Comparison of ENCODE assay signal across 20 cellular contexts in genomic region chr3:175381685-175382084, GRCh38.
"Had no signal": no experiment of that assay in that cellular context is flagged by ENCODE, and none has a peak within 500 bp of the region (broad histone marks: within the 10 kb centered on the region; RNA-seq: fewer than 3 reads in every experiment).

No MANE protein-coding gene starts in this region.

- H3K4me3 ChIP-seq: coronary artery, esophagus squamous epithelium, lung, ovary, right lobe of liver, thoracic aorta, tibial nerve, upper lobe of right lung, uterus had no signal

- H3K36me3 ChIP-seq: esophagus squamous epithelium, ovary, right lobe of liver, thoracic aorta, upper lobe of right lung, uterus had no signal

- H3K27me3 ChIP-seq: esophagus squamous epithelium, ovary, right lobe of liver, tibial nerve, upper lobe of right lung, uterus had no signal

- H3K27ac ChIP-seq: coronary artery, esophagus squamous epithelium, ovary, right lobe of liver, thoracic aorta, tibial nerve, upper lobe of right lung, uterus had no signal

- DNase-seq: dermis blood vessel endothelial cell; effector memory CD8-positive, alpha-beta T cell; erythroblast; esophagus squamous epithelium; foreskin melanocyte; ovary; posterior cingulate gyrus; right lobe of liver; small intestine; stimulated activated CD4-positive, alpha-beta T cell treated with anti-CD3 and anti-CD28 coated beads, Interleukin-15, amount 100 ng/mL, for 24 hours; stimulated activated CD4-positive, alpha-beta T cell treated with anti-CD3 and anti-CD28 coated beads, Interleukin-2, amount 100 ng/mL, for 48 hours; stimulated activated naive B cell treated with anti-CD40 and anti-IgM and Interleukin-4, amounts not matched to agents 10 μg/mL and 1 μg/mL and 100 μg/mL, for 72 hours; upper lobe of right lung; uterus had no signal

- ATAC-seq: effector memory CD8-positive, alpha-beta T cell; left lobe of liver; natural killer cell treated with Interleukin-12 subunit alpha and Interleukin-12 subunit beta and Interleukin-15 and Interleukin-18, amount 100 ng/mL, for 72 hours; right lobe of liver; stimulated activated naive B cell treated with anti-CD40 and anti-IgM and Interleukin-4, amounts not matched to agents 10 μg/mL and 1 μg/mL and 100 μg/mL, for 72 hours; upper lobe of right lung had no signal

- H3K9me3 ChIP-seq: esophagus squamous epithelium, ovary, right lobe of liver, thoracic aorta, upper lobe of right lung, uterus had no signal

- H3K4me1 ChIP-seq: esophagus squamous epithelium, right lobe of liver, upper lobe of right lung, uterus had no signal
